ENCODE assay signal across 22 cellular contexts in the genomic region with DNA sequence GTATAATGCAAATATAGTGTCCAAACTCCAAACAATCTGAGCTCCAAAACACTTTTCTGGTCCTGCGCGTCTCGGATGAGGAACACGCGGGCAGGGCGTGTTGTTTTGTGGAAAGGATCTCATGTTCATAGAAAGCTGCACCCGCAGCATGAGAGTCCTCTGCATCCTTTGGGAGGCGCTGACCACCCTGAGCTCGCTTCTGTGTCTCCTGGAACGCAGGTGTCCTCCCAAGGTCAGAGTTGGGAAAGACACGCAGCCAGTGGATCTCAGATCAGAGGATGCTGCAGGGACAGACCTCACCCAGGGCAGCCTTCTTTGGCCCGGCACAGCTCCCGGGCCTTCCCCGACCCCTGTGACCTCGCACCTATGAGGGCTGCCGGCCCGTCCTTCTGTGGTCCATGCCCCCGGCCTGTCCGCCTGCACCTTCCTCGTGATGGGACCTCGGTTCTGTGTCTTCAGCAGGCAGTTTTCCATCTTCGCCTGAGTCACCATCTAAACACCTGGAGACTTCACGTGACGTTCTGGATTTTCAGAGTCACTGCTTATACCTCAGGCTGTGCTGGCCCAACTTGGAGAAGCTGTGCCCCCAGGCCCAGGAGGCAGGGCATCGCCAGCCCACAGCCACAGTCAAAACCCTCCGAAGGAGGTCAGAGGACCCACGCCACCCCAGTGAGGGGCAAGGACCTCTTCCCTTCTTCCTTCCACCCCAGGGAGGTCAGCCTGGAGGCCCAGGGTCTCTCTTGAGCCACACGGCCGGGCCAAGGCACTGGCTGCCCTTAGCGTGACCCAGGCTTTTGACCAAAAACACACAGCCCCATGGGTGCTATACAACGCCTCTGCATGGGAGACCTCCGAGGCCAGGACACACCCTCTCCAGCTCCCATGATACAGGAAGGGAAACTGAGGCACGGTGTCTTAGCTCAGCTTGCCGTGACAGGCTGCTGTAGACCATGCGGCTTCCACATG. TPM values are rescaled to one million over a fixed set of nuclear protein-coding genes. Genes with fewer than 3 reads are reported as not detected.
"Had no signal": no experiment of that assay in that cellular context is flagged by ENCODE, and none has a peak within 500 bp of the region (broad histone marks: within the 10 kb centered on the region; RNA-seq: fewer than 3 reads in every experiment).

No MANE protein-coding gene starts in this region.

- H3K27ac Mint-ChIP-seq: activated B cell treated with CpG ODN at 0.5 μM for 24 hours; activated CD8-positive, alpha-beta T cell treated with anti-CD3 and anti-CD28 coated beads for 36 hours; activated naive CD8-positive, alpha-beta T cell treated with anti-CD3 and anti-CD28 coated beads, Interleukin-2, amount 10 ng/mL, durations not matched to agents 7 days and 5 days; activated T-cell treated with anti-CD3 and anti-CD28 coated beads, Interleukin-2, amount 50 U/mL, for 72 hours; immature natural killer cell; naive B cell; neural progenitor cell; stimulated activated effector memory CD8-positive, alpha-beta T cell treated with anti-CD3 and anti-CD28 coated beads, Interleukin-12 subunit alpha, Interleukin-12 subunit beta, amount 100 ng/mL, for 72 hours had no signal

- H3K9ac ChIP-seq: neural progenitor cell, parathyroid adenoma had no signal

- H3K27me3 Mint-ChIP-seq: activated CD8-positive, alpha-beta T cell treated with anti-CD3 and anti-CD28 coated beads for 36 hours had no signal

- H3K79me2 ChIP-seq: parathyroid adenoma had no signal

- DNase-seq: activated B cell treated with CpG ODN at 0.5 μM for 24 hours; activated CD4-positive, alpha-beta T cell treated with anti-CD3 and anti-CD28 coated beads for 48 hours; activated CD8-positive, alpha-beta T cell treated with anti-CD3 and anti-CD28 coated beads for 36 hours; activated gamma-delta T cell treated with Interleukin-2 at 50 U/mL for 16 hours; activated naive CD8-positive, alpha-beta T cell treated with anti-CD3 and anti-CD28 coated beads, Interleukin-2, amount 10 ng/mL, durations not matched to agents 7 days and 5 days; activated T-cell treated with anti-CD3 and anti-CD28 coated beads, Interleukin-2, amount 50 U/mL, for 72 hours; anterior cingulate cortex; brain microvascular endothelial cell; effector memory CD4-positive, alpha-beta T cell; gastrocnemius medialis; immature natural killer cell; naive B cell; retina; stimulated activated CD4-positive, alpha-beta T cell treated with anti-CD3 and anti-CD28 coated beads, Interleukin-12 subunit alpha, Interleukin-12 subunit beta, amount 100 ng/mL, for 4 hours; stimulated activated CD4-positive, alpha-beta T cell treated with anti-CD3 and anti-CD28 coated beads, Interleukin-2, amount 100 ng/mL, for 24 hours; T-helper 2 cell; thyroid gland; uterus had no signal

- H3K4me3 ChIP-seq: gastrocnemius medialis, heart left ventricle, neural progenitor cell, thyroid gland, uterus had no signal

- H3K36me3 Mint-ChIP-seq: activated naive CD8-positive, alpha-beta T cell treated with anti-CD3 and anti-CD28 coated beads, Interleukin-2, amount 10 ng/mL, durations not matched to agents 7 days and 5 days; naive B cell; stimulated activated effector memory CD8-positive, alpha-beta T cell treated with anti-CD3 and anti-CD28 coated beads, Interleukin-12 subunit alpha, Interleukin-12 subunit beta, amount 100 ng/mL, for 72 hours had no signal

- H3K27ac ChIP-seq: brain microvascular endothelial cell, gastrocnemius medialis, heart left ventricle, neural progenitor cell, parathyroid adenoma, thyroid gland, uterus had no signal

- H3K9me3 Mint-ChIP-seq: activated B cell treated with CpG ODN at 0.5 μM for 24 hours; activated CD8-positive, alpha-beta T cell treated with anti-CD3 and anti-CD28 coated beads for 36 hours; activated naive CD8-positive, alpha-beta T cell treated with anti-CD3 and anti-CD28 coated beads, Interleukin-2, amount 10 ng/mL, durations not matched to agents 7 days and 5 days; activated T-cell treated with anti-CD3 and anti-CD28 coated beads, Interleukin-2, amount 50 U/mL, for 72 hours; immature natural killer cell; naive B cell; neural progenitor cell; stimulated activated effector memory CD8-positive, alpha-beta T cell treated with anti-CD3 and anti-CD28 coated beads, Interleukin-12 subunit alpha, Interleukin-12 subunit beta, amount 100 ng/mL, for 72 hours had no signal

- H3K27me3 ChIP-seq: brain microvascular endothelial cell, neural progenitor cell, thyroid gland, uterus had no signal

- H3K4me1 Mint-ChIP-seq: activated naive CD8-positive, alpha-beta T cell treated with anti-CD3 and anti-CD28 coated beads, Interleukin-2, amount 10 ng/mL, durations not matched to agents 7 days and 5 days; immature natural killer cell had no signal

- H2AFZ ChIP-seq: neural progenitor cell, parathyroid adenoma had no signal

- H3K9me3 ChIP-seq: gastrocnemius medialis, heart left ventricle, thyroid gland, uterus had no signal

- ATAC-seq: activated CD8-positive, alpha-beta T cell treated with anti-CD3 and anti-CD28 coated beads for 36 hours; activated T-cell treated with anti-CD3 and anti-CD28 coated beads, Interleukin-2, amount 50 U/mL, for 72 hours; gastrocnemius medialis; heart left ventricle; stimulated activated effector memory CD8-positive, alpha-beta T cell treated with anti-CD3 and anti-CD28 coated beads, Interleukin-12 subunit alpha, Interleukin-12 subunit beta, amount 100 ng/mL, for 72 hours had no signal

- H3K4me2 ChIP-seq: neural progenitor cell had no signal

- H3K4me1 ChIP-seq: gastrocnemius medialis, neural progenitor cell, parathyroid adenoma, thyroid gland, uterus had no signal

- H3K4me3 Mint-ChIP-seq: activated CD8-positive, alpha-beta T cell treated with anti-CD3 and anti-CD28 coated beads for 36 hours; activated naive CD8-positive, alpha-beta T cell treated with anti-CD3 and anti-CD28 coated beads, Interleukin-2, amount 10 ng/mL, durations not matched to agents 7 days and 5 days; activated T-cell treated with anti-CD3 and anti-CD28 coated beads, Interleukin-2, amount 50 U/mL, for 72 hours; immature natural killer cell; neural progenitor cell; stimulated activated effector memory CD8-positive, alpha-beta T cell treated with anti-CD3 and anti-CD28 coated beads, Interleukin-12 subunit alpha, Interleukin-12 subunit beta, amount 100 ng/mL, for 72 hours had no signal

RNA-seq across cellular contexts. Expression of gene MMP17, which starts 25.9 kb away (rescaled TPM):
- total RNA-seq: activated T-cell treated with anti-CD3 and anti-CD28 coated beads, Interleukin-2, amount 50 U/mL, for 72 hours had no signal
